In the genomic region with DNA sequence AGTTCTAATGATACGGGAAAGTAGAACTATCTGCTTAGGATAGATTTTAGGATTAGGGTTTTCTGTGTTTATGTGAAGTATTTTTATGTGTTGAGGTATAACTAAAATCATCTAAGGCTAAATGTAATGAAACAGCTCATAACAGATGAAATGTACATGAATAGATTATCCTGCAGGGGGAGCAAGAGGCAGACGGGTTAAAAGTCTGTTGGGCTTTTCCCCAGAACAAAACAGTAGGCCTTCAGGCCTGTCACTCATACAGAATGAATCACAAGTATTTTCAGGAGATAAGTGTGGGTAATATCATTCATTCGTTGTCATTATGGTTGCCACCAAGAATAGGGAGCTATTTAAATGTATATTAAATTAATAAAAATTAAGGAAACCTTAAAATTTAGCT, we compare ENCODE assay signal across 8 cellular contexts.
A peak's percentile ranks its signal among the peaks of the same experiment; 100 is the strongest.
DNase-seq lines count a peak whose midpoint lies in the region; ATAC-seq and TF ChIP-seq lines count a peak whose summit lies in the region.

No MANE protein-coding gene starts in this region.

- peaks cover 8% of the 10 kb centered on the region for H3K4me1 ChIP-seq in hepatocyte (ENCODE audit: insufficient read depth)

- H3K27ac ChIP-seq in hepatocyte: no peak overlapping the region

- no peaks in the 10 kb centered on the region for H3K27me3 Mint-ChIP-seq in activated naive CD8-positive, alpha-beta T cell treated with anti-CD3 and anti-CD28 coated beads, Interleukin-2, amount 50 U/mL, for 24 hours

- H3K4me3 Mint-ChIP-seq in activated naive CD8-positive, alpha-beta T cell treated with anti-CD3 and anti-CD28 coated beads, Interleukin-2, amount 50 U/mL, for 24 hours: no peak overlapping the region

- peaks cover 12% of the 10 kb centered on the region for H3K4me1 Mint-ChIP-seq in activated naive CD8-positive, alpha-beta T cell treated with anti-CD3 and anti-CD28 coated beads, Interleukin-2, amount 50 U/mL, for 24 hours

- peak; percentile 80 for ATAC-seq in activated naive CD8-positive, alpha-beta T cell treated with anti-CD3 and anti-CD28 coated beads, Interleukin-2, amount 50 U/mL, for 24 hours
- no peak for ATAC-seq in HG03135 (IDR thresholded peaks at IDR 0.05; ENCODE audit: unreplicated experiment)

- WGBS in hepatocyte (ENCODE audit: low lambda C conversion rate, missing lambda C conversion rate): 56% methylated on average over 3 of the region's 3 CpGs

- H3K36me3 Mint-ChIP-seq in activated naive CD8-positive, alpha-beta T cell treated with anti-CD3 and anti-CD28 coated beads, Interleukin-2, amount 50 U/mL, for 24 hours (ENCODE audit: low read depth): peaks cover 22% of the 10 kb centered on the region

- peak overlapping the region; percentile 11 for H3K27ac Mint-ChIP-seq in activated naive CD8-positive, alpha-beta T cell treated with anti-CD3 and anti-CD28 coated beads, Interleukin-2, amount 50 U/mL, for 24 hours

- no peaks in the 10 kb centered on the region for H3K9me2 ChIP-seq in hepatocyte (replicated peaks; ENCODE audit: insufficient read depth)

- H3K9me3 ChIP-seq in hepatocyte (ENCODE audit: low read depth): no peaks in the 10 kb centered on the region

- H4K20me1 ChIP-seq in hepatocyte (ENCODE audit: insufficient read depth, poor library complexity, severe bottlenecking): no peaks in the 10 kb centered on the region

- H3K27me3 ChIP-seq in H7 (ENCODE audit: control insufficient read depth, insufficient read depth, low read length) (no peaks in the 10 kb centered on the region), hepatocyte (no peaks in the 10 kb centered on the region)

- H3K4me2 ChIP-seq in hepatocyte: no peak overlapping the region

- H3K36me3 ChIP-seq in H7 (replicated peaks; ENCODE audit: control insufficient read depth, insufficient read depth, low read length): peaks cover 10% of the 10 kb centered on the region
- H3K36me3 ChIP-seq in hepatocyte (replicated peaks; ENCODE audit: insufficient read depth, low read depth): no peaks in the 10 kb centered on the region

- no peak overlapping the region for H2AFZ ChIP-seq in hepatocyte

- H3K9me3 Mint-ChIP-seq in activated naive CD8-positive, alpha-beta T cell treated with anti-CD3 and anti-CD28 coated beads, Interleukin-2, amount 50 U/mL, for 24 hours: no peaks in the 10 kb centered on the region

- peaks cover 14% of the 10 kb centered on the region for H3K79me2 ChIP-seq in hepatocyte

- no peak overlapping the region for H3K4me3 ChIP-seq in H7 (ENCODE audit: insufficient read depth, low read depth, low read length)
- no peak overlapping the region for H3K4me3 ChIP-seq in hepatocyte

- TF ChIP-seq CTCF in hepatocyte (IDR thresholded peaks at IDR 0.05; ENCODE audit: poor library complexity): peak; percentile 54

- peak; percentile 81 for DNase-seq in DMS53 (lab: John Stamatoyannopoulos, UW)
- peak; percentile 49 for DNase-seq in H7
- DNase-seq in NCI-H69 (lab: John Stamatoyannopoulos, UW): peak; percentile 8
- DNase-seq in activated naive CD8-positive, alpha-beta T cell treated with anti-CD3 and anti-CD28 coated beads, Interleukin-2, amount 50 U/mL, for 24 hours: peak; percentile 28
- DNase-seq in hepatocyte (ENCODE audit: low spot score): peak; percentile 72
- DNase-seq in stimulated activated CD4-positive, alpha-beta T cell treated with anti-CD3 and anti-CD28 coated beads, Interleukin-2, amount 100 ng/mL, for 4 hours (ENCODE audit: low read depth): peak; percentile 27
- DNase-seq in GF-D8 (lab: John Stamatoyannopoulos, UW): no peak
